In genomic region chr15:39250001-39250400, GRCh38 we compare ENCODE assay signal across 29 cellular contexts.
"Had no signal": no experiment of that assay in that cellular context is flagged by ENCODE, and none has a peak within 500 bp of the region (broad histone marks: within the 10 kb centered on the region; RNA-seq: fewer than 3 reads in every experiment).

No MANE protein-coding gene starts in this region.

- DNase-seq: colonic mucosa; effector CD8-positive, alpha-beta T cell; endodermal cell; erythroblast; esophagus squamous epithelium; foreskin keratinocyte; heart left ventricle; kidney; mesenchymal stem cell; mucosa of descending colon; naive B cell; right lobe of liver; small intestine; stimulated activated CD4-positive, alpha-beta T cell treated with anti-CD3 and anti-CD28 coated beads, Interleukin-12 subunit alpha, Interleukin-12 subunit beta, amount 100 ng/mL, for 4 hours; stimulated activated CD4-positive, alpha-beta T cell treated with anti-CD3 and anti-CD28 coated beads, Interleukin-1b, Interleukin-23, amount 100 ng/mL, for 48 hours; stimulated activated CD4-positive, alpha-beta T cell treated with anti-CD3 and anti-CD28 coated beads, Interleukin-4, amount 100 ng/mL, for 24 hours; stimulated activated naive CD4-positive, alpha-beta T cell treated with Interleukin-2 at 50 U/mL for 16 hours; stomach; thyroid gland; trophoblast cell had no signal

- H3K79me2 ChIP-seq: hepatocyte, parathyroid adenoma had no signal

- H3K27me3 ChIP-seq: colonic mucosa, esophagus squamous epithelium, foreskin keratinocyte, gastroesophageal sphincter, heart left ventricle, hepatocyte, neural progenitor cell, right lobe of liver, stomach, thyroid gland had no signal

- H3K9ac ChIP-seq: neural progenitor cell, parathyroid adenoma had no signal

- H3K36me3 ChIP-seq: colonic mucosa, esophagus squamous epithelium, gastroesophageal sphincter, heart left ventricle, neural progenitor cell, right lobe of liver, stomach, thyroid gland had no signal

- H3K4me3 Mint-ChIP-seq: dendritic cell treated with granulocyte-macrophage colony-stimulating factor and Interleukin-4, amounts not matched to agents 40 ng/mL and 50 ng/mL, for 4 days; endodermal cell; mesothelial cell of epicardium; naive B cell; nephron; neural progenitor cell; stimulated activated effector memory CD8-positive, alpha-beta T cell treated with anti-CD3 and anti-CD28 coated beads, Interleukin-12 subunit alpha, Interleukin-12 subunit beta, amount 100 ng/mL, for 72 hours had no signal

- H3K4me3 ChIP-seq: colonic mucosa, esophagus squamous epithelium, gastroesophageal sphincter, heart left ventricle, hepatocyte, mucosa of descending colon, neural progenitor cell, right lobe of liver, stomach, thyroid gland had no signal

- H3K4me2 ChIP-seq: hepatocyte, neural progenitor cell had no signal

- H3K36me3 Mint-ChIP-seq: mesothelial cell of epicardium; naive B cell; neural progenitor cell; stimulated activated effector memory CD8-positive, alpha-beta T cell treated with anti-CD3 and anti-CD28 coated beads, Interleukin-12 subunit alpha, Interleukin-12 subunit beta, amount 100 ng/mL, for 72 hours had no signal

- H3K27ac Mint-ChIP-seq: dendritic cell treated with granulocyte-macrophage colony-stimulating factor and Interleukin-4, amounts not matched to agents 40 ng/mL and 50 ng/mL, for 4 days; endodermal cell; mesothelial cell of epicardium; naive B cell; neural progenitor cell; progenitor cell of endocrine pancreas; stimulated activated effector memory CD8-positive, alpha-beta T cell treated with anti-CD3 and anti-CD28 coated beads, Interleukin-12 subunit alpha, Interleukin-12 subunit beta, amount 100 ng/mL, for 72 hours had no signal

- H3K9me3 ChIP-seq: colonic mucosa, esophagus squamous epithelium, gastroesophageal sphincter, heart left ventricle, mucosa of descending colon, right lobe of liver, stomach, thyroid gland had no signal

- H3K27ac ChIP-seq: colonic mucosa, esophagus squamous epithelium, foreskin keratinocyte, gastroesophageal sphincter, hepatocyte, neural progenitor cell, parathyroid adenoma, right lobe of liver, stomach, thyroid gland had no signal

- H3K4me1 ChIP-seq: colonic mucosa, esophagus squamous epithelium, gastroesophageal sphincter, neural progenitor cell, parathyroid adenoma, right lobe of liver, stomach had no signal

- H2AFZ ChIP-seq: hepatocyte, neural progenitor cell, parathyroid adenoma had no signal

- H3K9me3 Mint-ChIP-seq: dendritic cell treated with granulocyte-macrophage colony-stimulating factor and Interleukin-4, amounts not matched to agents 40 ng/mL and 50 ng/mL, for 4 days; endodermal cell; mesothelial cell of epicardium; neural progenitor cell; stimulated activated effector memory CD8-positive, alpha-beta T cell treated with anti-CD3 and anti-CD28 coated beads, Interleukin-12 subunit alpha, Interleukin-12 subunit beta, amount 100 ng/mL, for 72 hours had no signal

- H3K4me1 Mint-ChIP-seq: endodermal cell; mesothelial cell of epicardium; naive B cell; neural progenitor cell; stimulated activated effector memory CD8-positive, alpha-beta T cell treated with anti-CD3 and anti-CD28 coated beads, Interleukin-12 subunit alpha, Interleukin-12 subunit beta, amount 100 ng/mL, for 72 hours had no signal
